Comparison of ENCODE assay signal across 29 cellular contexts in the genomic region with DNA sequence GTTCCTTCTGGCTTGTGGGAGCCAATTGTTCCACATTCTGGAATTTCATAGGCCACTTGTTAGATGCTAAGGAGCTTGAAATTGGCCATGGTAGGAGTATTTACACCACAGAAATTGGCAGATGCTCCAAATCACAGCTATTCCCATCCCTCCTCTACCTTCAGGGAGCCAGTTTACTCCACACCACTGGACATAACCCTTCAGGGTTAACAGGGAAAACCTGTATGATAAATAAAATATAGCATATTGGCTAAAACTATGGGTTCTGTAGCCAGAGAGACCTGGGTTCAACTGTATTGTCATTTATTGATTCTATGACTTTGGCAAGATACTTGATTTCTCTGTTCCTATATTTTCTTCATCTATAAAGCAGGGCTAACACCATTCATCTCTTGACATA.
"Had no signal": no experiment of that assay in that cellular context is flagged by ENCODE, and none has a peak within 500 bp of the region (broad histone marks: within the 10 kb centered on the region; RNA-seq: fewer than 3 reads in every experiment).

No MANE protein-coding gene starts in this region.

- H3K36me3 Mint-ChIP-seq: stimulated activated effector memory CD8-positive, alpha-beta T cell treated with anti-CD3 and anti-CD28 coated beads, Interleukin-12 subunit alpha, Interleukin-12 subunit beta, amount 100 ng/mL, for 72 hours; stimulated activated memory B cell treated with anti-CD40 and anti-IgM and Interleukin-4, amounts not matched to agents 10 μg/mL and 1 μg/mL and 100 μg/mL, for 72 hours; stimulated activated naive B cell treated with anti-CD40 and anti-IgM and Interleukin-4, amounts not matched to agents 10 μg/mL and 1 μg/mL and 100 μg/mL, for 72 hours; type B pancreatic cell had no signal

- H3K4me1 Mint-ChIP-seq: stimulated activated effector memory CD8-positive, alpha-beta T cell treated with anti-CD3 and anti-CD28 coated beads, Interleukin-12 subunit alpha, Interleukin-12 subunit beta, amount 100 ng/mL, for 72 hours had no signal

- H3K4me3 ChIP-seq: stomach, suprapubic skin, testis, thoracic aorta, thyroid gland, tibial artery, tibial nerve, transverse colon, upper lobe of left lung, upper lobe of right lung, uterus, vagina had no signal

- FAIRE-seq: urothelium cell line had no signal

- ATAC-seq: stimulated activated effector memory CD8-positive, alpha-beta T cell treated with anti-CD3 and anti-CD28 coated beads, Interleukin-12 subunit alpha, Interleukin-12 subunit beta, amount 100 ng/mL, for 72 hours; stimulated activated memory B cell treated with anti-CD40 and anti-IgM and Interleukin-4, amounts not matched to agents 10 μg/mL and 1 μg/mL and 100 μg/mL, for 72 hours; stimulated activated naive B cell treated with anti-CD40 and anti-IgM and Interleukin-4, amounts not matched to agents 10 μg/mL and 1 μg/mL and 100 μg/mL, for 72 hours; stimulated activated naive CD8-positive, alpha-beta T cell treated with anti-CD3 and anti-CD28 coated beads, Interleukin-15, amount 100 ng/mL, for 72 hours; stimulated activated naive CD8-positive, alpha-beta T cell treated with anti-CD3 and anti-CD28 coated beads, Interleukin-15, Interleukin-2, amounts not matched to agents 100 U/mL and 50 U/mL, for 24 hours; upper lobe of right lung had no signal

- H3K4me3 Mint-ChIP-seq: stimulated activated effector memory CD8-positive, alpha-beta T cell treated with anti-CD3 and anti-CD28 coated beads, Interleukin-12 subunit alpha, Interleukin-12 subunit beta, amount 100 ng/mL, for 72 hours; stimulated activated memory B cell treated with anti-CD40 and anti-IgM and Interleukin-4, amounts not matched to agents 10 μg/mL and 1 μg/mL and 100 μg/mL, for 72 hours; stimulated activated naive B cell treated with anti-CD40 and anti-IgM and Interleukin-4, amounts not matched to agents 10 μg/mL and 1 μg/mL and 100 μg/mL, for 72 hours; stimulated activated naive CD8-positive, alpha-beta T cell treated with anti-CD3 and anti-CD28 coated beads, Interleukin-15, amount 100 ng/mL, for 72 hours; stimulated activated naive CD8-positive, alpha-beta T cell treated with anti-CD3 and anti-CD28 coated beads, Interleukin-15, Interleukin-2, amounts not matched to agents 100 ng/mL and 50 ng/mL, for 24 hours; type B pancreatic cell had no signal

- H3K27ac ChIP-seq: stomach, suprapubic skin, testis, thoracic aorta, thyroid gland, tibial artery, tibial nerve, transverse colon, upper lobe of left lung, upper lobe of right lung, vagina had no signal

- DNase-seq: stimulated activated CD4-positive, alpha-beta T cell treated with anti-CD3 and anti-CD28 coated beads, Interleukin-2, amount 100 ng/mL, for 48 hours; stimulated activated CD4-positive, alpha-beta T cell treated with anti-CD3 and anti-CD28 coated beads, Interleukin-4, amount 100 ng/mL, for 1 hour; stimulated activated CD4-positive, alpha-beta T cell treated with anti-CD3 and anti-CD28 coated beads, Interleukin-4, amount 100 ng/mL, for 24 hours; stimulated activated CD4-positive, alpha-beta T cell treated with anti-CD3 and anti-CD28 coated beads, Interleukin-4, amount 100 ng/mL, for 4 hours; stimulated activated CD8-positive, alpha-beta memory T cell treated with anti-CD3 and anti-CD28 coated beads, Interleukin-4, amount 100 ng/mL, for 48 hours; stimulated activated naive B cell treated with anti-CD40 and anti-IgM and Interleukin-4, amounts not matched to agents 10 μg/mL and 1 μg/mL and 100 μg/mL, for 72 hours; stimulated activated naive CD4-positive, alpha-beta T cell; stimulated activated naive CD4-positive, alpha-beta T cell treated with Interleukin-2 at 50 U/mL for 16 hours; stimulated activated naive CD8-positive, alpha-beta T cell treated with anti-CD3 and anti-CD28 coated beads, Interleukin-15, amount 100 ng/mL, for 72 hours; stimulated activated naive CD8-positive, alpha-beta T cell treated with anti-CD3 and anti-CD28 coated beads, Interleukin-15, Interleukin-2, amounts not matched to agents 100 U/mL and 50 U/mL, for 24 hours; stomach; substantia nigra; testis; tibial artery; transverse colon; trophoblast cell; upper lobe of left lung; upper lobe of right lung; uterus had no signal

- H3K27ac Mint-ChIP-seq: stimulated activated effector memory CD8-positive, alpha-beta T cell treated with anti-CD3 and anti-CD28 coated beads, Interleukin-12 subunit alpha, Interleukin-12 subunit beta, amount 100 ng/mL, for 72 hours; stimulated activated memory B cell treated with anti-CD40 and anti-IgM and Interleukin-4, amounts not matched to agents 10 μg/mL and 1 μg/mL and 100 μg/mL, for 72 hours; stimulated activated naive B cell treated with anti-CD40 and anti-IgM and Interleukin-4, amounts not matched to agents 10 μg/mL and 1 μg/mL and 100 μg/mL, for 72 hours; stimulated activated naive CD8-positive, alpha-beta T cell treated with anti-CD3 and anti-CD28 coated beads, Interleukin-15, amount 100 ng/mL, for 72 hours; stimulated activated naive CD8-positive, alpha-beta T cell treated with anti-CD3 and anti-CD28 coated beads, Interleukin-15, Interleukin-2, amounts not matched to agents 100 ng/mL and 50 ng/mL, for 24 hours; type B pancreatic cell had no signal

- H3K9me3 Mint-ChIP-seq: stimulated activated effector memory CD8-positive, alpha-beta T cell treated with anti-CD3 and anti-CD28 coated beads, Interleukin-12 subunit alpha, Interleukin-12 subunit beta, amount 100 ng/mL, for 72 hours; stimulated activated memory B cell treated with anti-CD40 and anti-IgM and Interleukin-4, amounts not matched to agents 10 μg/mL and 1 μg/mL and 100 μg/mL, for 72 hours; stimulated activated naive B cell treated with anti-CD40 and anti-IgM and Interleukin-4, amounts not matched to agents 10 μg/mL and 1 μg/mL and 100 μg/mL, for 72 hours; stimulated activated naive CD8-positive, alpha-beta T cell treated with anti-CD3 and anti-CD28 coated beads, Interleukin-15, amount 100 ng/mL, for 72 hours; stimulated activated naive CD8-positive, alpha-beta T cell treated with anti-CD3 and anti-CD28 coated beads, Interleukin-15, Interleukin-2, amounts not matched to agents 100 ng/mL and 50 ng/mL, for 24 hours had no signal

- H3K9me3 ChIP-seq: stomach, suprapubic skin, testis, thoracic aorta, thyroid gland, tibial artery, transverse colon, upper lobe of left lung, upper lobe of right lung, uterus, vagina had no signal

- H3K27me3 ChIP-seq: stomach, suprapubic skin, testis, thyroid gland, tibial artery, tibial nerve, transverse colon, upper lobe of left lung, upper lobe of right lung, uterus, vagina had no signal

- H3K36me3 ChIP-seq: stomach, suprapubic skin, thoracic aorta, thyroid gland, tibial artery, tibial nerve, transverse colon, upper lobe of left lung, upper lobe of right lung, uterus, vagina had no signal

- H3K4me1 ChIP-seq: upper lobe of left lung had no signal
